Comparison of ENCODE assay signal across 1 cellular context in genomic region chr12:47182164-47182938, GRCh38.
TF ChIP-seq lines count a peak whose summit lies in the region.
"Not testable (repeated sequence)": the region's sequence is repeated elsewhere in the genome, so short reads cannot be mapped to it uniquely, and the experiment has no call there.

No MANE protein-coding gene starts in this region.

TF ChIP-seq in K562, 482 proteins besides CTCF, POLR2A, EP300 and RAD21 (continued from another document and continues in another):
- TF ChIP-seq ZNF592 (IDR thresholded peaks at IDR 0.05) (0 out of 2 replicates have a peak, but pooled peaks have one; percentile 16), ZEB2 (IDR thresholded peaks at IDR 0.05) (peak; percentile 51; the same call in 1 of the 2 replicates), TOE1 (IDR thresholded peaks at IDR 0.05; ENCODE audit: borderline replicate concordance) (0 out of 2 replicates have a peak, but pooled peaks have one; percentile 35), FOSL1 (tag; conservative IDR thresholded peaks at IDR 0.05) (peak; percentile 82), CBFA2T2 (conservative IDR thresholded peaks at IDR 0.05) (peak; percentile 25), ATF3 (IDR thresholded peaks at IDR 0.05) (peak; percentile 51; the same call in 1 of the 2 replicates), CTBP1 (IDR thresholded peaks at IDR 0.05; ENCODE audit: borderline replicate concordance) (peak; percentile 40; the same call in 1 of the 2 replicates), JUN (IDR thresholded peaks at IDR 0.05; ENCODE audit: borderline replicate concordance, low read depth, low read length) (0 out of 2 replicates have a peak, but pooled peaks have one; percentile 30), DPF2 (IDR thresholded peaks at IDR 0.05) (peak; percentile 85), CC2D1A (IDR thresholded peaks at IDR 0.05) (peak; percentile 44), TEAD4 (IDR thresholded peaks at IDR 0.05; ENCODE audit: low read length) (peak; percentile 44; the same call in 1 of the 2 replicates), FOXK2 (conservative IDR thresholded peaks at IDR 0.05 in 1 of 2, IDR thresholded peaks at IDR 0.05 in 1 of 2; ENCODE audit: low read depth in 2 of 2) (0 out of 4 replicates have a peak, but pooled peaks of 1 of the 2 experiments have one; percentile 36), CHAMP1 (IDR thresholded peaks at IDR 0.05) (0 out of 2 replicates have a peak, but pooled peaks have one; percentile 38), L3MBTL2 (IDR thresholded peaks at IDR 0.05) (peak; percentile 25; the same call in 1 of the 2 replicates), LEF1 (IDR thresholded peaks at IDR 0.05) (0 out of 2 replicates have a peak, but pooled peaks have one; percentile 17), HDAC1 (IDR thresholded peaks at IDR 0.05) (peak in 1 of 2 experiments; percentile 61; a peak in 2 of 4 replicates), HMBOX1 (IDR thresholded peaks at IDR 0.05) (peak; percentile 33; the same call in 1 of the 2 replicates), HES1 (IDR thresholded peaks at IDR 0.05; ENCODE audit: low read depth) (0 out of 2 replicates have a peak, but pooled peaks have one; percentile 60), ARID1B (IDR thresholded peaks at IDR 0.05) (peak; percentile 74), SOX6 (IDR thresholded peaks at IDR 0.05) (peak; percentile 64; the same call in 1 of the 2 replicates), TAL1 (IDR thresholded peaks at IDR 0.05) (peak; percentile 42), CBFA2T3 (IDR thresholded peaks at IDR 0.05) (peak; percentile 72), JUND (IDR thresholded peaks at IDR 0.05; ENCODE audit: borderline replicate concordance, low read depth, low read length) (peak; percentile 77), JUND (tag; IDR thresholded peaks at IDR 0.05; ENCODE audit: borderline replicate concordance, low read depth, low read length) (peak; percentile 33; the same call in 1 of the 3 replicates), CXXC5 (CRISPR knock-in tag; IDR thresholded peaks at IDR 0.05) (peak; percentile 32; the same call in 1 of the 2 replicates), PKNOX1 (IDR thresholded peaks at IDR 0.05) (peak; percentile 28; the same call in 1 of the 2 replicates), EGR1 (conservative IDR thresholded peaks at IDR 0.05) (0 out of 2 replicates have a peak, but pooled peaks have one; percentile 12), MYC (IDR thresholded peaks at IDR 0.05; ENCODE audit: low read depth, low read length) (0 out of 2 replicates have a peak, but pooled peaks have one; percentile 12), KDM1A (IDR thresholded peaks at IDR 0.05) (peak; percentile 86 to 89; a peak in 3 of 4 replicates), SMARCA5 (IDR thresholded peaks at IDR 0.05) (0 out of 2 replicates have a peak, but pooled peaks have one; percentile 67), TBL1XR1 (IDR thresholded peaks at IDR 0.05; ENCODE audit: low read length in 2 of 2) (peak in 1 of 2 experiments; percentile 30; a peak in 1 of 4 replicates), SMARCA4 (IDR thresholded peaks at IDR 0.05) (peak; percentile 75), MNT (conservative IDR thresholded peaks at IDR 0.05) (peak in 1 of 2 experiments; percentile 26; a peak in 1 of 4 replicates), RCOR1 (IDR thresholded peaks at IDR 0.05; ENCODE audit: borderline replicate concordance in 1 of 2, low read depth in 2 of 2, low read length in 2 of 2) (peak in 1 of 2 experiments; percentile 61; a peak in 1 of 4 replicates), NCOR1 (IDR thresholded peaks at IDR 0.05) (peak; percentile 31), SMARCE1 (IDR thresholded peaks at IDR 0.05) (peak; percentile 75), HDAC2 (IDR thresholded peaks at IDR 0.05) (0 out of 2 replicates have a peak, but pooled peaks have one; percentile 39), BHLHE40 (IDR thresholded peaks at IDR 0.05; ENCODE audit: low read length) (peak; percentile 59; the same call in 1 of the 2 replicates)
- TF ChIP-seq TOE1 (CRISPR knock-in tag; IDR thresholded peaks at IDR 0.05; ENCODE audit: borderline replicate concordance, low read depth); ATF3 (CRISPR knock-in tag; conservative IDR thresholded peaks at IDR 0.05); JUN (CRISPR knock-in tag; IDR thresholded peaks at IDR 0.05; ENCODE audit: borderline replicate concordance); TEAD4 (CRISPR knock-in tag; IDR thresholded peaks at IDR 0.05; ENCODE audit: borderline replicate concordance); MYC (CRISPR knock-in tag; IDR thresholded peaks at IDR 0.05; ENCODE audit: borderline replicate concordance, low read depth): not testable (repeated sequence)
